In the genomic region with DNA sequence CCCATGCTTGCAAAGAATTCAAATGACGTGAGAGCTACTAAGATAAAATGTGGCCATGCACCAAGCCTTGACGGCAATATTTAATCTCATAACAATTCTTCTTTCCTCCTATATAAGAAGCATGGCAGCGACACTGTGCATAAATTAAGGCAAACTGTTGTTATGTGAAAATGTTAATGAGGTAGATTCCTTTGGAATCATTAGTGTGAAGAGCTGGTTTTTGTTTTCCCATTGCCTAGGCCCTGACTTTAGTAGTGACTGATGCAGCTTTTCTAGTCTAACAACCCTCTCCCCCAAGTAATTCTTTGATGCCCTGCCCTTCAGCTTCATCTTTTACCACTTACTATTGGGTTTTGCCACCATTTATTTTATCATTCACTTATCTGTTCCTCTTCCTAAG, we compare ENCODE assay signal across 18 cellular contexts.
"Had no signal": no experiment of that assay in that cellular context is flagged by ENCODE, and none has a peak within 500 bp of the region (broad histone marks: within the 10 kb centered on the region; RNA-seq: fewer than 3 reads in every experiment).

No MANE protein-coding gene starts in this region.

- DNase-seq: activated CD4-positive, alpha-beta T cell treated with anti-CD3 and anti-CD28 coated beads, Interleukin-2, amount 10 ng/mL, durations not matched to agents 24 days and 14 days; activated CD4-positive, CD25-positive, alpha-beta regulatory T cell; activated CD8-positive, alpha-beta T cell treated with anti-CD3 and anti-CD28 coated beads, Interleukin-2, amount 10 ng/mL, durations not matched to agents 7 days and 5 days; activated effector memory CD4-positive, alpha-beta T cell treated with Interleukin-2 at 50 U/mL for 16 hours; activated naive CD8-positive, alpha-beta T cell treated with anti-CD3 and anti-CD28 coated beads, Interleukin-2, amount 10 ng/mL, durations not matched to agents 7 days and 5 days; activated T-cell treated with anti-CD3 and anti-CD28 coated beads, Interleukin-2, amount 50 U/mL, for 4 hours; anterior cingulate cortex; brain microvascular endothelial cell; heart right ventricle; kidney; stimulated activated CD4-positive, alpha-beta T cell treated with anti-CD3 and anti-CD28 coated beads, Interleukin-1b, Interleukin-23, amount 100 ng/mL, for 48 hours; stimulated activated CD8-positive, alpha-beta memory T cell treated with anti-CD3 and anti-CD28 coated beads, Interleukin-4, amount 100 ng/mL, for 48 hours; stimulated activated naive CD4-positive, alpha-beta T cell had no signal

- H3K4me1 ChIP-seq: gastroesophageal sphincter, heart right ventricle had no signal

- H3K9me3 Mint-ChIP-seq: activated CD4-positive, alpha-beta T cell treated with anti-CD3 and anti-CD28 coated beads, Interleukin-2, amount 10 ng/mL, durations not matched to agents 24 days and 14 days; activated naive CD8-positive, alpha-beta T cell treated with anti-CD3 and anti-CD28 coated beads, Interleukin-2, amount 10 ng/mL, durations not matched to agents 7 days and 5 days; activated T-cell treated with anti-CD3 and anti-CD28 coated beads, Interleukin-2, amount 50 U/mL, for 4 hours; neural progenitor cell had no signal

- H3K27ac ChIP-seq: brain microvascular endothelial cell, coronary artery, gastroesophageal sphincter, heart right ventricle had no signal

- H3K27me3 Mint-ChIP-seq: activated CD4-positive, alpha-beta T cell treated with anti-CD3 and anti-CD28 coated beads, Interleukin-2, amount 10 ng/mL, durations not matched to agents 24 days and 14 days; activated naive CD8-positive, alpha-beta T cell treated with anti-CD3 and anti-CD28 coated beads, Interleukin-2, amount 10 ng/mL, durations not matched to agents 7 days and 5 days had no signal

- H3K27ac Mint-ChIP-seq: activated CD4-positive, alpha-beta T cell treated with anti-CD3 and anti-CD28 coated beads, Interleukin-2, amount 10 ng/mL, durations not matched to agents 24 days and 14 days; activated CD8-positive, alpha-beta T cell treated with anti-CD3 and anti-CD28 coated beads, Interleukin-2, amount 10 ng/mL, durations not matched to agents 7 days and 5 days; activated naive CD8-positive, alpha-beta T cell treated with anti-CD3 and anti-CD28 coated beads, Interleukin-2, amount 10 ng/mL, durations not matched to agents 7 days and 5 days; neural progenitor cell had no signal

- H2AFZ ChIP-seq: neural progenitor cell had no signal

- H3K4me1 Mint-ChIP-seq: activated CD4-positive, alpha-beta T cell treated with anti-CD3 and anti-CD28 coated beads, Interleukin-2, amount 10 ng/mL, durations not matched to agents 24 days and 14 days; neural progenitor cell had no signal

- H3K4me3 Mint-ChIP-seq: activated CD4-positive, alpha-beta T cell treated with anti-CD3 and anti-CD28 coated beads, Interleukin-2, amount 10 ng/mL, durations not matched to agents 24 days and 14 days; activated CD8-positive, alpha-beta T cell treated with anti-CD3 and anti-CD28 coated beads, Interleukin-2, amount 10 ng/mL, durations not matched to agents 7 days and 5 days; activated naive CD8-positive, alpha-beta T cell treated with anti-CD3 and anti-CD28 coated beads, Interleukin-2, amount 10 ng/mL, durations not matched to agents 7 days and 5 days; activated T-cell treated with anti-CD3 and anti-CD28 coated beads, Interleukin-2, amount 50 U/mL, for 4 hours; neural progenitor cell had no signal

- ATAC-seq: activated CD8-positive, alpha-beta T cell treated with anti-CD3 and anti-CD28 coated beads, Interleukin-2, amount 10 ng/mL, durations not matched to agents 7 days and 5 days; gastroesophageal sphincter; heart right ventricle; left lobe of liver had no signal

- H3K27me3 ChIP-seq: brain microvascular endothelial cell, gastroesophageal sphincter, heart right ventricle, neural progenitor cell had no signal

- H3K4me2 ChIP-seq: neural progenitor cell had no signal

- H3K4me3 ChIP-seq: coronary artery, gastroesophageal sphincter, heart right ventricle, lung, neural progenitor cell had no signal
